In the genomic region with DNA sequence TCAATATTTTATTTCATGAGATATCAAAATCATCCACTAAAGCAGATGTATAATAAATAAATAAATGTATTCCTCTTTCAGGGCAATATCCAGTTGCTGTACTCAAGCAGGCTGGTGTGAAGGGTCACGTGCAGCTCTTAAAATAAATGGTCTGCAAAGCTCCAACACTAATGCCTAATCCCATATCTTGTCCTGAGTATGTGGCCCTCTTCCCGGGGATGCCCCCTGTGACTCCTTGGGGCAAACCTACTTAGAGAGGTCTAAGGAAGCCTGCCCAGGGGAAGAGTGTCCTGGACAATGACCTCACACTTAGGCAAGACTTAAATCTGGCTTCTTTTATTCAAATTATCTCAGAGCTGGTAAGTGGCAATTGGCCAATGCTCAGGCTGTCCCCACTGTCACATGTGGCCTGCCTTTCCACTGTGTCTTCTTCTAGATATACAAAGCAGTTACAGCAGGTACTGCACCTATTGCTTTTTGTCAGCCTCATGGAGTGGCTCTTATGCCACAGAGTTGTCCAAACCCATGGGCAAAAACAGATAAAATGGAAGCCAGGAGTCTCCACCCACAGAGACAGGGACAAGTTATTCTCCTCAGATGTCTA, we compare ENCODE assay signal across 20 cellular contexts. TPM values are rescaled to one million over a fixed set of nuclear protein-coding genes. Genes with fewer than 3 reads are reported as not detected.
DNase-seq lines count a peak whose midpoint lies in the region; ATAC-seq, FAIRE-seq and TF ChIP-seq lines count a peak whose summit lies in the region.
"Had no signal": no experiment of that assay in that cellular context is flagged by ENCODE, and none has a peak within 500 bp of the region (broad histone marks: within the 10 kb centered on the region; RNA-seq: fewer than 3 reads in every experiment).

No MANE protein-coding gene starts in this region.

- H3K9me3 ChIP-seq in WERI-Rb-1 (ENCODE audit: severe bottlenecking), result no peaks in the 10 kb centered on the region
- H3K9me3 ChIP-seq in trophoblast cell (ENCODE audit: insufficient read depth, low read depth, low read length), result peaks cover 1% of the 10 kb centered on the region
- H3K9me3 ChIP-seq: BE2C had no signal

- H3K36me3 Mint-ChIP-seq in activated CD4-positive, alpha-beta T cell treated with anti-CD3 and anti-CD28 coated beads for 36 hours (ENCODE audit: low read depth), result no peaks in the 10 kb centered on the region
- H3K36me3 Mint-ChIP-seq: CD4-positive, CD25-positive, alpha-beta regulatory T cell; CD8-positive, alpha-beta memory T cell had no signal

- H2BK5ac ChIP-seq in trophoblast cell (ENCODE audit: low read depth, low read length, poor library complexity), result no peak overlapping the region

- H3K4me2 ChIP-seq in trophoblast cell (ENCODE audit: low read length), result no peak overlapping the region

- no peak overlapping the region for H4K12ac ChIP-seq in trophoblast cell (ENCODE audit: low read depth, low read length)

- H3K27ac Mint-ChIP-seq in activated CD4-positive, alpha-beta T cell treated with anti-CD3 and anti-CD28 coated beads for 36 hours, result no peak overlapping the region
- H3K27ac Mint-ChIP-seq: CD4-positive, CD25-positive, alpha-beta regulatory T cell; CD8-positive, alpha-beta memory T cell; HFFc6 had no signal

- H3K9me3 Mint-ChIP-seq in activated CD4-positive, alpha-beta T cell treated with anti-CD3 and anti-CD28 coated beads for 36 hours (ENCODE audit: low read depth), result peaks cover 2% of the 10 kb centered on the region
- H3K9me3 Mint-ChIP-seq: HFFc6 had no signal

- H2BK120ac ChIP-seq in trophoblast cell (ENCODE audit: insufficient read depth, low read length, poor library complexity), result no peak overlapping the region

- H3K4ac ChIP-seq in trophoblast cell (ENCODE audit: low read depth, low read length), result peak overlapping the region; percentile 70

- H3K9ac ChIP-seq in trophoblast cell (ENCODE audit: low read length), result no peak overlapping the region

- no peak for TF ChIP-seq POLR2A in GM12892 (IDR thresholded peaks at IDR 0.05; ENCODE audit: low read depth, low read length)

- H2BK12ac ChIP-seq in trophoblast cell (ENCODE audit: low read length), result no peak overlapping the region

- no peaks in the 10 kb centered on the region for H3K79me1 ChIP-seq in trophoblast cell (ENCODE audit: low read length)

- no peak overlapping the region for H3K18ac ChIP-seq in trophoblast cell (ENCODE audit: low read length)

- no peak overlapping the region for H2AK5ac ChIP-seq in trophoblast cell (ENCODE audit: low read length)

- no peaks in the 10 kb centered on the region for H3K4me1 Mint-ChIP-seq in activated CD4-positive, alpha-beta T cell treated with anti-CD3 and anti-CD28 coated beads for 36 hours
- H3K4me1 Mint-ChIP-seq: CD4-positive, CD25-positive, alpha-beta regulatory T cell; CD8-positive, alpha-beta memory T cell had no signal

- no peaks in the 10 kb centered on the region for H3K27me3 ChIP-seq in WERI-Rb-1 (ENCODE audit: insufficient read depth, low read depth, severe bottlenecking)
- H3K27me3 ChIP-seq in trophoblast cell (ENCODE audit: insufficient read depth, low read length), result no peaks in the 10 kb centered on the region
- H3K27me3 ChIP-seq: BE2C had no signal

- peaks cover 2 to 6% of the 10 kb centered on the region in 2 experiments for H3K4me1 ChIP-seq in trophoblast cell (ENCODE audit: control insufficient read depth in 1 of 2, insufficient read depth in 2 of 2, low read length in 2 of 2)
- H3K4me1 ChIP-seq: BE2C had no signal

- H3K14ac ChIP-seq in trophoblast cell (ENCODE audit: low read length), result no peak overlapping the region

- CTCF ChIA-PET in activated CD4-positive, alpha-beta T cell treated with anti-CD3 and anti-CD28 coated beads for 36 hours (lab: Charles Lee), result no interaction called here

- H3K23ac ChIP-seq in trophoblast cell (ENCODE audit: low read length), result no peak overlapping the region

- no peak overlapping the region for H3K4me3 ChIP-seq in WERI-Rb-1 (ENCODE audit: low read depth, low read length)
- no peak overlapping the region for H3K4me3 ChIP-seq in trophoblast cell (ENCODE audit: low read depth, low read length)

- intact Hi-C loops in left cardiac atrium (cut with DNase I), result no loop called here
- intact Hi-C loops in activated CD4-positive, alpha-beta T cell treated with anti-CD3 and anti-CD28 coated beads for 36 hours (cut with DNase I, micrococcal nuclease), result no loop called here

- ATAC-seq in left cardiac atrium, result peak; percentile 80 to 87
- no peak for ATAC-seq in activated CD4-positive, alpha-beta T cell treated with anti-CD3 and anti-CD28 coated beads for 36 hours
- ATAC-seq: HCT116 had no signal

- whole genome bisulfite sequencing in trophoblast cell (ENCODE audit: extremely low coverage, insufficient coverage, insufficient read length), result no CpG with 5 or more reads among the region's 2 CpGs

- no peaks in the 10 kb centered on the region for H3K36me3 ChIP-seq in WERI-Rb-1
- peaks cover 1 to 3% of the 10 kb centered on the region in 2 experiments for H3K36me3 ChIP-seq in trophoblast cell (ENCODE audit: control insufficient read depth in 1 of 2, insufficient read depth in 2 of 2, low read length in 2 of 2)
- H3K36me3 ChIP-seq: BE2C had no signal

- TF ChIP-seq CTCF in WERI-Rb-1 (IDR thresholded peaks at IDR 0.05; ENCODE audit: low read depth, low read length), result no peak

- H3K27ac ChIP-seq in WERI-Rb-1 (no peak overlapping the region), trophoblast cell (ENCODE audit: low read depth, low read length) (no peak overlapping the region)

- H3K4me3 Mint-ChIP-seq in activated CD4-positive, alpha-beta T cell treated with anti-CD3 and anti-CD28 coated beads for 36 hours, result no peak overlapping the region
- H3K4me3 Mint-ChIP-seq: CD4-positive, CD25-positive, alpha-beta regulatory T cell; CD8-positive, alpha-beta memory T cell; HFFc6 had no signal

- no peak overlapping the region for H4K91ac ChIP-seq in trophoblast cell (ENCODE audit: low read depth, low read length)

- peak; percentile 56 for FAIRE-seq in GM12892 (lab: Jason Lieb, UNC)
- FAIRE-seq: A204.1 had no signal

- POLR2A ChIA-PET in activated CD4-positive, alpha-beta T cell treated with anti-CD3 and anti-CD28 coated beads for 36 hours (lab: Charles Lee), result no interaction called here

- peaks cover 2% of the 10 kb centered on the region for H3K79me2 ChIP-seq in trophoblast cell (ENCODE audit: control insufficient read depth, insufficient read depth, low read length, poor library complexity)

- DNase-seq in GM12892 (ENCODE audit: insufficient read length) (no peak), WERI-Rb-1 (peak; percentile 21), left cardiac atrium (no peak), trophoblast cell (no peak)
- DNase-seq in activated CD4-positive, alpha-beta T cell treated with anti-CD3 and anti-CD28 coated beads for 36 hours, result no peak
- no peak for DNase-seq in activated CD4-positive, CD25-positive, alpha-beta regulatory T cell (lab: John Stamatoyannopoulos, UW)
- DNase-seq: ACHN; BE2C; C1 segment of cervical spinal cord; CD4-positive, CD25-positive, alpha-beta regulatory T cell; CD8-positive, alpha-beta memory T cell; COR-L47; DMS79; GDM1; GOT3; H7; HFFc6; IMR-90 had no signal

- no peak overlapping the region for H2AFZ ChIP-seq in trophoblast cell (ENCODE audit: insufficient read depth, low read length, poor library complexity)

- H4K8ac ChIP-seq in trophoblast cell (ENCODE audit: low read depth, low read length), result no peak overlapping the region

- no peaks in the 10 kb centered on the region for H3K27me3 Mint-ChIP-seq in activated CD4-positive, alpha-beta T cell treated with anti-CD3 and anti-CD28 coated beads for 36 hours
- H3K27me3 Mint-ChIP-seq: CD4-positive, CD25-positive, alpha-beta regulatory T cell; CD8-positive, alpha-beta memory T cell had no signal

RNA-seq across cellular contexts. Expression of gene SEMA5A, which starts 55.3 kb away (rescaled TPM):
- polyA plus RNA-seq in GM12892 (2012; ENCODE audit: missing spikeins), result 1.1 TPM
- total RNA-seq in left cardiac atrium, result 10 to 100 TPM; 16.2 to 19.7 TPM
- 57.6 and 63.3 TPM in 2 replicates for polyA plus RNA-seq in trophoblast cell (2013)
- under 1 TPM in 1 of 2 experiments, not detected in 1; 0.04 TPM for total RNA-seq in activated CD4-positive, alpha-beta T cell treated with anti-CD3 and anti-CD28 coated beads for 36 hours
- total RNA-seq: CD8-positive, alpha-beta memory T cell had no signal
- polyA plus RNA-seq: CD8-positive, alpha-beta memory T cell had no signal

Comparison
In these comparisons a context has a peak if more than half of its experiments do, and no peak if none do; other contexts are left out.
1. RNA of gene SEMA5A, which starts 55.3 kb away (total RNA-seq): 16.2 to 19.7 TPM in left cardiac atrium; 0.04 TPM in activated CD4-positive, alpha-beta T cell treated with anti-CD3 and anti-CD28 coated beads for 36 hours; every median in the first group is over 10 times any median in the second.